Comparison of ENCODE assay signal across 8 cellular contexts in the genomic region with DNA sequence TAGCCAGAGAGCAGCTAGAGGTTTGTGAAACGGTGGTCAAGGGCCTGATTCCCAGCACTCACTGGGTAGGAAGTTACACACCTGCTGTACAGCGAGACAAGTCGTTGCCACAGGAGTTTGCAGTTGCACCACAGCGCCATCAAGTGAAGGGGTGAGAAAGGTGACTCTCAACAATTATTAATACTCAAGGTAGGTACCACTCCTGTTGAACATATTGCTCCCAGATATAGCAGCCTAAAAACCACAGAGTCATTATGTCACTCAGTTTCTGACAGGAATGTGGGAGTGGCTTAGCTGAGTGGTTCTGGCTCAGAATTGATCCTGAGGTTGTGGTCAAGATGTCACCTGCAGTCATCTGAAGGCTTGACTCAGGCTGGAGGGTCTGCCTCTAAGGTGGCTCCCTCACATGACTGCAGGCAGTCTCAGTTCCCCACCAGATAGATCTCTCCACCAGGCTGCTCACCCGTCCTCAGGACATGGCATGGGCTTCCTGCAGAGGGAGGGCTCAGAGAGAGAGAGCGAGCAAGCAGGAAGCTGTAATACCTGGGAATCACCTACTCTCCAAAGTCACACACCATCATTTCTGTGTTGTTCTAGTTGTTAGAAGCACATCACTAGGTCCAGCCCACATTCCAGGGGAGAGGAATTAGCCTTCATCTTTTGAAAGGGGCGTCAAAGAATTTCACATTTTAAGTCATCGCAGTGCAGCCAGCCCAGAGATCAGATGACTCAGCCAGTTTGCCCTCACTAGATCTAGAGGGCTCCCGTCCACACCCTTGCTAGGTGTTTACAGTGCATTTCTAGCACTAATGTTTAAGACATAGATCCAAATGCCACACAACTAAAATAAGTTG. TPM values are rescaled to one million over a fixed set of nuclear protein-coding genes. Genes with fewer than 3 reads are reported as not detected.
DNase-seq lines count a peak whose midpoint lies in the region; ATAC-seq and TF ChIP-seq lines count a peak whose summit lies in the region.

No MANE protein-coding gene starts in this region.

- WGBS in right cardiac atrium: 69% methylated on average over 9 of the region's 9 CpGs

- no peaks in the 10 kb centered on the region for H3K36me3 ChIP-seq in neutrophil

- ATAC-seq in GM19468 (IDR thresholded peaks at IDR 0.05; ENCODE audit: extremely low read depth, unreplicated experiment) (peak; percentile 32), right cardiac atrium (no peak)

- peak overlapping the region; percentile 80 for H3K27ac ChIP-seq in neutrophil
- no peak overlapping the region for H3K27ac ChIP-seq in right cardiac atrium (ENCODE audit: low read length)

- peaks cover 43 to 46% of the 10 kb centered on the region in 2 experiments for H3K4me1 ChIP-seq in neutrophil (ENCODE audit: control insufficient read depth in 1 of 2, insufficient read depth in 1 of 2, low read depth in 1 of 2, low read length in 1 of 2)
- no peaks in the 10 kb centered on the region for H3K4me1 ChIP-seq in right cardiac atrium (ENCODE audit: control insufficient read depth, insufficient read depth, low read length)

- intact Hi-C loops in right cardiac atrium (cut with DNase I): no loop called here

- H3K27me3 ChIP-seq in neutrophil (no peaks in the 10 kb centered on the region), right cardiac atrium (ENCODE audit: control insufficient read depth, insufficient read depth) (no peaks in the 10 kb centered on the region)

- peak; percentile 57 for TF ChIP-seq CTCF in neutrophil (IDR thresholded peaks at IDR 0.05)

- DNase-seq in CD1c-positive myeloid dendritic cell (ENCODE audit: extremely low spot score): peak; percentile 5
- peak; percentile 67 for DNase-seq in NCI-H226
- peak; percentile 26 for DNase-seq in activated naive CD4-positive, alpha-beta T cell treated with anti-CD3 and anti-CD28 coated beads, Interleukin-2, amount 50 U/mL, for 16 hours
- DNase-seq in NCI-H446 (lab: John Stamatoyannopoulos, UW): no peak
- DNase-seq in NCI-H1105 (lab: John Stamatoyannopoulos, UW): no peak
- no peak for DNase-seq in right cardiac atrium

- H3K4me3 ChIP-seq in neutrophil (ENCODE audit: low read depth in 1 of 2, low read length in 1 of 2) (peak overlapping the region; percentile 2 to 23), right cardiac atrium (ENCODE audit: low read length) (no peak overlapping the region)

- H3K9me3 ChIP-seq in neutrophil: no peaks in the 10 kb centered on the region
- no peaks in the 10 kb centered on the region for H3K9me3 ChIP-seq in right cardiac atrium (ENCODE audit: control insufficient read depth, low read length)

RNA-seq across cellular contexts. Expression of a gene that starts 17.0 kb away (rescaled TPM):
- total RNA-seq in right cardiac atrium: 10 to 100 TPM; 14.3 to 16.5 (median 15.9) TPM
- 9.3 TPM for polyA plus RNA-seq in right cardiac atrium

RNA-seq across cellular contexts. Expression of a gene that starts 51.9 kb away (rescaled TPM):
- total RNA-seq in right cardiac atrium: 10 to 100 TPM; 18.2 to 23.5 (median 21.2) TPM
- polyA plus RNA-seq in right cardiac atrium: 11.2 TPM

Comparison
In these comparisons a context has a peak if more than half of its experiments do, and no peak if none do; other contexts are left out.
1. DNase-seq: peak in CD1c-positive myeloid dendritic cell (single experiment), NCI-H226 (single experiment) and activated naive CD4-positive, alpha-beta T cell treated with anti-CD3 and anti-CD28 coated beads, Interleukin-2, amount 50 U/mL, for 16 hours (single experiment); none in NCI-H446 (0 of 2), NCI-H1105 (single experiment) and right cardiac atrium (0 of 3).